In the genomic region with DNA sequence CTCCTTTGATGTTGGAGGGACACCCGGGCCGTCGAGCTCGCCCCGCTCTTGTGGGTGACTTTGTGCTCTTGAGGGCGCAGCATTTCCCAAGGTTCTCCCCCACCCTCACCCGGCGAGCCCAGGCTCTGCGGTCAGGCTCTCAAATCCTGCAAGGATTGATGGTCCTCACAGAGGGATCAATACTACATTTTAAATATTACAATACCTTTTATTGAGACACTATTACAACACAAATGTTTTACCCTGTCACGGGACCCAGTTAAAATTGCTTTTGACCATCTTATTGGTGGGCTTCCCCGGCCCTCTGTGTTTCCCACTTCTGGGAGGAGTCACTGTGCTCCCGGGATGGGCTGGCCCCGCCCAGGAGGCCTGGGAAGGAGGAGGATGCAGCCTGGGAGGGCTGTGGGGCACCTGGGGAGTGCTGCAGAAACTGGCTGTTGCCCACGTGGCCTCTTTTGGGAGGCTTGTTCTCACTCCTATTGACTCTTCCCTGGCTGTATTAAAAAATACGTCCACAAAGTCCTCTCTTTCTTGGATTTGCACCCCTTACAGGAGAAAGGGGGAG, we compare ENCODE assay signal across 10 cellular contexts.
DNase-seq lines count a peak whose midpoint lies in the region; ATAC-seq lines count a peak whose summit lies in the region.
"Had no signal": no experiment of that assay in that cellular context is flagged by ENCODE, and none has a peak within 500 bp of the region (broad histone marks: within the 10 kb centered on the region; RNA-seq: fewer than 3 reads in every experiment).

No MANE protein-coding gene starts in this region.

- H3K27ac Mint-ChIP-seq in activated CD4-positive, alpha-beta T cell treated with anti-CD3 and anti-CD28 coated beads for 36 hours, result peak overlapping the region; percentile 93
- peak overlapping the region; percentile 93 for H3K27ac Mint-ChIP-seq in activated naive CD8-positive, alpha-beta T cell treated with anti-CD3 and anti-CD28 coated beads for 36 hours

- no peaks in the 10 kb centered on the region for H3K36me3 Mint-ChIP-seq in activated CD4-positive, alpha-beta T cell treated with anti-CD3 and anti-CD28 coated beads for 36 hours (ENCODE audit: low read depth)
- peaks cover 2% of the 10 kb centered on the region for H3K36me3 Mint-ChIP-seq in activated naive CD8-positive, alpha-beta T cell treated with anti-CD3 and anti-CD28 coated beads for 36 hours

- CTCF ChIA-PET in activated CD4-positive, alpha-beta T cell treated with anti-CD3 and anti-CD28 coated beads for 36 hours (lab: Charles Lee), result interaction anchor here (1.5 kb wide), 1 partner anchor 278 kb away, joined by 3 read pairs; no protein-coding TSS in a partner anchor

- peak overlapping the region; percentile 76 for H3K4me3 Mint-ChIP-seq in activated CD4-positive, alpha-beta T cell treated with anti-CD3 and anti-CD28 coated beads for 36 hours
- H3K4me3 Mint-ChIP-seq in activated naive CD8-positive, alpha-beta T cell treated with anti-CD3 and anti-CD28 coated beads for 36 hours, result peak overlapping the region; percentile 84

- intact Hi-C loops in activated CD4-positive, alpha-beta T cell treated with anti-CD3 and anti-CD28 coated beads for 36 hours (cut with DNase I, micrococcal nuclease), result loop anchor here (1.0 to 10.0 kb wide), 9 partner anchors 86 to 544 kb away; partner anchors contain the start of genes CCDC93 (in 1 of the 2), DDX18 (in 1 of the 2) and INSIG2 (in 1 of the 2)

- POLR2A ChIA-PET in activated CD4-positive, alpha-beta T cell treated with anti-CD3 and anti-CD28 coated beads for 36 hours (lab: Charles Lee), result no interaction called here

- peak; percentile 9 for ATAC-seq in activated CD4-positive, alpha-beta T cell treated with anti-CD3 and anti-CD28 coated beads for 36 hours

- H3K27me3 Mint-ChIP-seq in activated CD4-positive, alpha-beta T cell treated with anti-CD3 and anti-CD28 coated beads for 36 hours, result no peaks in the 10 kb centered on the region
- H3K27me3 Mint-ChIP-seq in activated naive CD8-positive, alpha-beta T cell treated with anti-CD3 and anti-CD28 coated beads for 36 hours, result peaks cover 18% of the 10 kb centered on the region

- peaks cover 7% of the 10 kb centered on the region for H3K4me1 Mint-ChIP-seq in activated CD4-positive, alpha-beta T cell treated with anti-CD3 and anti-CD28 coated beads for 36 hours
- peaks cover 4% of the 10 kb centered on the region for H3K4me1 Mint-ChIP-seq in activated naive CD8-positive, alpha-beta T cell treated with anti-CD3 and anti-CD28 coated beads for 36 hours

- H3K27ac ChIP-seq in substantia nigra (ENCODE audit: low read depth, low read length, poor library complexity, severe bottlenecking), result peak overlapping the region; percentile 18
- H3K27ac ChIP-seq: BLaER1 treated with 17β-estradiol and CSF1 and Interleukin-3, amounts not matched to agents 10 nM and 100 nM had no signal

- no peaks in the 10 kb centered on the region for H3K9me3 Mint-ChIP-seq in activated CD4-positive, alpha-beta T cell treated with anti-CD3 and anti-CD28 coated beads for 36 hours (ENCODE audit: low read depth)
- no peaks in the 10 kb centered on the region for H3K9me3 Mint-ChIP-seq in activated naive CD8-positive, alpha-beta T cell treated with anti-CD3 and anti-CD28 coated beads for 36 hours

- no peak for DNase-seq in activated CD4-positive, alpha-beta T cell treated with anti-CD3 and anti-CD28 coated beads for 36 hours
- DNase-seq in activated CD4-positive, alpha-beta T cell treated with anti-CD3 and anti-CD28 coated beads, Interleukin-2, amount 50 U/mL, for 4 hours, result no peak
- DNase-seq in activated naive CD8-positive, alpha-beta T cell treated with anti-CD3 and anti-CD28 coated beads for 36 hours, result no peak
- DNase-seq in islet precursor cell (peak; percentile 58), substantia nigra (lab: John Stamatoyannopoulos, UW) (peak in 1 of 49 donors; percentile 30), AML-193 (lab: John Stamatoyannopoulos, UW) (no peak), NCI-H446 treated with DMSO at 0.1 percent for 48 hours (lab: John Stamatoyannopoulos, UW) (no peak), kidney glomerular epithelial cell (lab: John Stamatoyannopoulos, UW) (no peak)
- DNase-seq: NCI-H187 had no signal
